ENCODE assay signal across 15 cellular contexts in the genomic region with DNA sequence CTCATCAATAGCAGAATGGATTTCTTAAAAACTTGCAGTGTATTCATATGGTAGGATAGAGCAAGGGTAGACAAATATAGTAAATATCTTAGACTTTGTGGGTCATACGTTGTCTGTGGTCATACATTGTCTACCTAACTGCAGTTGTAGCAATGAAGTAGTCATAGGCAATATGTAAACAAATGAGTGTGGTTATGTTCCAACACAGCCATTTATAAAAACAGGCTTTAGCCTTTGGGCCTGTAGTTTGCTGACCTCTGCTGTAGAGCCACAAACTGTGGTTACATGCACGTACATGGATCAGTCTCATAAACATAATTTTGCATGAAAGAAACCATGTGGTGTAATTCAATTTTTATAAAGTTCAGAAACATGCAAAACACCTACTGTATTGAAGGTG.
DNase-seq lines count a peak whose midpoint lies in the region; TF ChIP-seq lines count a peak whose summit lies in the region.
"Had no signal": no experiment of that assay in that cellular context is flagged by ENCODE, and none has a peak within 500 bp of the region (broad histone marks: within the 10 kb centered on the region; RNA-seq: fewer than 3 reads in every experiment).

No MANE protein-coding gene starts in this region.

- DNase-seq in AG09319 (ENCODE audit: extremely low read depth, low read depth): peak; percentile 19
- peak; percentile 40 for DNase-seq in LNCaP clone FGC (ENCODE audit: low read depth)
- DNase-seq in T47D (ENCODE audit: low read depth in 1 of 2, low spot score in 1 of 2): peak; percentile 22 to 37
- peak; percentile 21 for DNase-seq in hepatic stellate cell (ENCODE audit: low spot score)
- no peak for DNase-seq in esophagus squamous epithelium (lab: John Stamatoyannopoulos, UW)
- no peak for DNase-seq in activated T-cell treated with anti-CD3 and anti-CD28 coated beads, Interleukin-2, amount 50 U/mL, for 24 hours
- no peak for DNase-seq in GM03348 (ENCODE audit: low spot score)
- DNase-seq in endodermal cell: no peak
- DNase-seq: activated CD8-positive, alpha-beta memory T cell treated with anti-CD3 and anti-CD28 coated beads, Interleukin-2, amount 50 U/mL, for 4 hours; activated naive CD8-positive, alpha-beta T cell treated with anti-CD3 and anti-CD28 coated beads for 36 hours; NCI-H1436; NCI-H524; WERI-Rb-1 had no signal

- TF ChIP-seq CTCF in AG09319 (IDR thresholded peaks at IDR 0.05; ENCODE audit: low read depth, low read length): peak; percentile 19
- peak; percentile 53 for TF ChIP-seq CTCF in LNCaP clone FGC (IDR thresholded peaks at IDR 0.05; ENCODE audit: control insufficient read depth, extremely low read depth, insufficient read depth)
- no peak for TF ChIP-seq CTCF in esophagus squamous epithelium (IDR thresholded peaks at IDR 0.05)
- no peak for TF ChIP-seq CTCF in endodermal cell (conservative IDR thresholded peaks at IDR 0.05)

- no peaks in the 10 kb centered on the region for H3K27me3 Mint-ChIP-seq in activated T-cell treated with anti-CD3 and anti-CD28 coated beads, Interleukin-2, amount 50 U/mL, for 24 hours
- no peaks in the 10 kb centered on the region for H3K27me3 Mint-ChIP-seq in endodermal cell (ENCODE audit: insufficient read depth)
- H3K27me3 Mint-ChIP-seq: activated naive CD8-positive, alpha-beta T cell treated with anti-CD3 and anti-CD28 coated beads for 36 hours; dendritic cell treated with granulocyte-macrophage colony-stimulating factor and Interleukin-4, amounts not matched to agents 40 ng/mL and 50 ng/mL, for 4 days; type B pancreatic cell had no signal

- H3K27ac ChIP-seq in esophagus squamous epithelium: no peak overlapping the region
- no peak overlapping the region for H3K27ac ChIP-seq in endodermal cell (ENCODE audit: low read depth, low read length)
- H3K27ac ChIP-seq: WERI-Rb-1 had no signal

- H3K4me1 ChIP-seq in esophagus squamous epithelium: peaks cover 0 to 10% (median 0%) of the 10 kb centered on the region in 3 donors
- peaks cover 5% of the 10 kb centered on the region for H3K4me1 ChIP-seq in endodermal cell (ENCODE audit: control insufficient read depth, insufficient read depth, low read length)

- no peaks in the 10 kb centered on the region for H3K27me3 ChIP-seq in esophagus squamous epithelium
- H3K27me3 ChIP-seq in endodermal cell (ENCODE audit: control insufficient read depth, insufficient read depth, low read length, poor library complexity, severe bottlenecking): no peaks in the 10 kb centered on the region

- no peak overlapping the region for H3K4me3 Mint-ChIP-seq in activated T-cell treated with anti-CD3 and anti-CD28 coated beads, Interleukin-2, amount 50 U/mL, for 24 hours
- H3K4me3 Mint-ChIP-seq in endodermal cell: no peak overlapping the region
- H3K4me3 Mint-ChIP-seq: activated naive CD8-positive, alpha-beta T cell treated with anti-CD3 and anti-CD28 coated beads for 36 hours; dendritic cell treated with granulocyte-macrophage colony-stimulating factor and Interleukin-4, amounts not matched to agents 40 ng/mL and 50 ng/mL, for 4 days; type B pancreatic cell had no signal

- intact Hi-C loops in esophagus squamous epithelium (cut with DNase I): no loop called here

- no peak for TF ChIP-seq POLR2A in esophagus squamous epithelium (IDR thresholded peaks at IDR 0.05)

- H3K9me3 ChIP-seq in esophagus squamous epithelium: no peaks in the 10 kb centered on the region
- peaks cover 23% of the 10 kb centered on the region for H3K9me3 ChIP-seq in endodermal cell (ENCODE audit: control insufficient read depth, low read length)

- H3K36me3 Mint-ChIP-seq in activated T-cell treated with anti-CD3 and anti-CD28 coated beads, Interleukin-2, amount 50 U/mL, for 24 hours (ENCODE audit: low read depth): peaks cover 15% of the 10 kb centered on the region
- H3K36me3 Mint-ChIP-seq in endodermal cell (ENCODE audit: low read depth): peaks cover 33% of the 10 kb centered on the region

- no peaks in the 10 kb centered on the region for H3K4me1 Mint-ChIP-seq in activated T-cell treated with anti-CD3 and anti-CD28 coated beads, Interleukin-2, amount 50 U/mL, for 24 hours (ENCODE audit: low read depth)
- peaks cover 20% of the 10 kb centered on the region for H3K4me1 Mint-ChIP-seq in endodermal cell
- H3K4me1 Mint-ChIP-seq: activated naive CD8-positive, alpha-beta T cell treated with anti-CD3 and anti-CD28 coated beads for 36 hours had no signal

- in situ Hi-C loops in T47D (cut with HindIII; ENCODE audit: low pct_unique_long_range_greater_than_20kb, low sequenced_read_pairs): no loop called here

- WGBS in esophagus squamous epithelium, 2 donors: 69 to 80% methylated on average over 2 of the region's 2 CpGs
- 92 to 100% methylated on average over 2 of the region's 2 CpGs for WGBS in endodermal cell (ENCODE audit: insufficient coverage in 1 of 2, insufficient read length in 1 of 2), 2 experiments

- H3K9me3 Mint-ChIP-seq in activated T-cell treated with anti-CD3 and anti-CD28 coated beads, Interleukin-2, amount 50 U/mL, for 24 hours: no peaks in the 10 kb centered on the region
- peaks cover 14% of the 10 kb centered on the region for H3K9me3 Mint-ChIP-seq in endodermal cell
- H3K9me3 Mint-ChIP-seq: type B pancreatic cell had no signal

- peaks cover 0 to 17% (median 0%) of the 10 kb centered on the region in 3 donors for H3K36me3 ChIP-seq in esophagus squamous epithelium
- peaks cover 17% of the 10 kb centered on the region for H3K36me3 ChIP-seq in endodermal cell (ENCODE audit: control insufficient read depth, insufficient read depth, low read length)
- H3K36me3 ChIP-seq: WERI-Rb-1 had no signal

- H3K4me3 ChIP-seq in LNCaP clone FGC (ENCODE audit: low read depth, low read length) (no peak overlapping the region), esophagus squamous epithelium (no peak overlapping the region), endodermal cell (ENCODE audit: low read length) (no peak overlapping the region)

- no peak overlapping the region for H3K9ac ChIP-seq in endodermal cell (ENCODE audit: extremely low read depth, low read length, poor library complexity, severe bottlenecking)

- H3K27ac Mint-ChIP-seq in activated T-cell treated with anti-CD3 and anti-CD28 coated beads, Interleukin-2, amount 50 U/mL, for 24 hours: no peak overlapping the region
- no peak overlapping the region for H3K27ac Mint-ChIP-seq in endodermal cell
- H3K27ac Mint-ChIP-seq: activated naive CD8-positive, alpha-beta T cell treated with anti-CD3 and anti-CD28 coated beads for 36 hours; dendritic cell treated with granulocyte-macrophage colony-stimulating factor and Interleukin-4, amounts not matched to agents 40 ng/mL and 50 ng/mL, for 4 days; type B pancreatic cell had no signal

Comparison
In these comparisons a context has a peak if more than half of its experiments do, and no peak if none do; other contexts are left out.
1. DNase-seq: peak in AG09319 (single experiment), LNCaP clone FGC (single experiment), T47D (2 of 2) and hepatic stellate cell (single experiment); none in esophagus squamous epithelium (single experiment), activated T-cell treated with anti-CD3 and anti-CD28 coated beads, Interleukin-2, amount 50 U/mL, for 24 hours (single experiment), GM03348 (single experiment) and endodermal cell (single experiment).
2. CTCF ChIP-seq: peak in AG09319 (single experiment) and LNCaP clone FGC (single experiment); none in esophagus squamous epithelium (0 of 6) and endodermal cell (single experiment).